21 cellular contexts compared by ENCODE assay signal in the genomic region with DNA sequence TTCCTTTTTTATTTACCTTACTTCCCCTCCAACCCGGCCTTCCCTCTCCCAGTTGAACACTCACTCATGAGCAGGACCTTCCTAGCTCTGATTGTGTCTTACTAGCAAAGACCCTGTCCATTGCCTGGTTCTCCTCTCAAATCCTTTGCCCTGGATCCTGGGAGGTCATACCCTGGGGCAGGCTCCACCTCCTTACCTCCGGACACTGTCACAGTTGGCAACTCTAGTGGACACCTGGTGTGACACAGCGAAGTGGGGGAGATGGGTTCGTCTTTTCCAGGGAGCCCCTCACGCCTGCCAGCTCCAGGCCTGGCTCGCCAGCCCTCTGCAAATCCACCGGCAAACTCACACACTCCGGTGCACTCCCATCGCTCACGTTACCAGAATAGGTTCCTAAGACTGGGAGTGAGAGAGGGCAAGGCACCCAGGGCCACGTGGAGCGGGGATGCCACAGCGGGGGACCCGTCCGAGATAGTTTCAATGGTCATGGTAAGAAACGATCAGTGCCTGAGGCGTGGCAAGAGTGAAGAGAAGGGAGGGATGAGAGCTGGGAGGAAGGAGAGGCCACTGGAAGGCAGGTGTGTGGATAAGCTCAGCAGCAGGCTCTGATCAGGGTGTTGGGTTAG. TPM values are rescaled to one million over a fixed set of nuclear protein-coding genes. Genes with fewer than 3 reads are reported as not detected.
DNase-seq lines count a peak whose midpoint lies in the region; ATAC-seq lines count a peak whose summit lies in the region.
"Had no signal": no experiment of that assay in that cellular context is flagged by ENCODE, and none has a peak within 500 bp of the region (broad histone marks: within the 10 kb centered on the region; RNA-seq: fewer than 3 reads in every experiment).

No MANE protein-coding gene starts in this region.

- H2AK5ac ChIP-seq in mesenchymal stem cell (ENCODE audit: low read length, severe bottlenecking) = no peak overlapping the region

- no peaks in the 10 kb centered on the region for H3K9me3 Mint-ChIP-seq in activated T-cell treated with anti-CD3 and anti-CD28 coated beads, Interleukin-2, amount 50 U/mL, for 72 hours
- no peaks in the 10 kb centered on the region for H3K9me3 Mint-ChIP-seq in stimulated activated naive CD8-positive, alpha-beta T cell treated with anti-CD3 and anti-CD28 coated beads, Interleukin-15, amount 100 ng/mL, for 72 hours
- H3K9me3 Mint-ChIP-seq: activated CD8-positive, alpha-beta T cell treated with anti-CD3 and anti-CD28 coated beads for 36 hours had no signal

- no peak overlapping the region for H2BK15ac ChIP-seq in mesenchymal stem cell (ENCODE audit: low read depth, poor library complexity, severe bottlenecking)

- H2BK5ac ChIP-seq in mesenchymal stem cell (ENCODE audit: low read depth, low read length, poor library complexity, severe bottlenecking) = no peak overlapping the region

- H2BK120ac ChIP-seq in mesenchymal stem cell (ENCODE audit: low read depth, low read length) = no peak overlapping the region

- H3K36me3 Mint-ChIP-seq in activated T-cell treated with anti-CD3 and anti-CD28 coated beads, Interleukin-2, amount 50 U/mL, for 72 hours (ENCODE audit: insufficient read depth in 2 of 2) = no peaks in the 10 kb centered on the region
- H3K36me3 Mint-ChIP-seq: CD14-positive monocyte had no signal

- no peaks in the 10 kb centered on the region for H3K9me3 ChIP-seq in mesenchymal stem cell (ENCODE audit: control insufficient read depth, low read length)
- H3K9me3 ChIP-seq: A549, MG63 had no signal

- no peak overlapping the region for H3K23ac ChIP-seq in mesenchymal stem cell (ENCODE audit: low read length in 2 of 2)

- H3K27me3 ChIP-seq in mesenchymal stem cell (ENCODE audit: control insufficient read depth in 1 of 2, insufficient read depth in 1 of 2, low read length in 2 of 2) = peaks cover 31 to 36% of the 10 kb centered on the region in 2 experiments
- H3K27me3 ChIP-seq: MG63 had no signal

- 93% methylated on average over 17 of the region's 17 CpGs for WGBS in mesenchymal stem cell

- H2AFZ ChIP-seq in mesenchymal stem cell (ENCODE audit: low read depth, low read length) = no peak overlapping the region

- peaks cover 32% of the 10 kb centered on the region for H3K27me3 Mint-ChIP-seq in activated T-cell treated with anti-CD3 and anti-CD28 coated beads, Interleukin-2, amount 50 U/mL, for 72 hours (ENCODE audit: low read depth)
- H3K27me3 Mint-ChIP-seq in stimulated activated naive CD8-positive, alpha-beta T cell treated with anti-CD3 and anti-CD28 coated beads, Interleukin-15, amount 100 ng/mL, for 72 hours = peaks cover 29% of the 10 kb centered on the region

- peak overlapping the region; percentile 9 for H3K27ac Mint-ChIP-seq in activated T-cell treated with anti-CD3 and anti-CD28 coated beads, Interleukin-2, amount 50 U/mL, for 72 hours
- no peak overlapping the region for H3K27ac Mint-ChIP-seq in stimulated activated naive CD8-positive, alpha-beta T cell treated with anti-CD3 and anti-CD28 coated beads, Interleukin-15, amount 100 ng/mL, for 72 hours
- H3K27ac Mint-ChIP-seq: activated CD8-positive, alpha-beta T cell treated with anti-CD3 and anti-CD28 coated beads for 36 hours had no signal

- DNase-seq in activated T-cell treated with anti-CD3 and anti-CD28 coated beads, Interleukin-2, amount 50 U/mL, for 72 hours = no peak
- no peak for DNase-seq in activated T-cell treated with anti-CD3 and anti-CD28 coated beads, Interleukin-2, amount 50 U/mL, for 48 hours
- no peak for DNase-seq in mesenchymal stem cell
- no peak for DNase-seq in stimulated activated naive CD8-positive, alpha-beta T cell treated with anti-CD3 and anti-CD28 coated beads, Interleukin-15, amount 100 ng/mL, for 72 hours
- DNase-seq in NCI-H1417 (lab: John Stamatoyannopoulos, UW) = no peak
- no peak for DNase-seq in stimulated activated CD4-positive, alpha-beta T cell treated with anti-CD3 and anti-CD28 coated beads, Interleukin-2, amount 100 ng/mL, for 24 hours
- DNase-seq in NCI-H1417 treated with DMSO at 0.1 percent for 48 hours (lab: John Stamatoyannopoulos, UW) = no peak
- DNase-seq: activated CD8-positive, alpha-beta T cell treated with anti-CD3 and anti-CD28 coated beads for 36 hours; cerebellar nuclear complex; DMS79; GOT3; MG63; NCI-H1694 treated with DMSO at 0.1 percent for 48 hours; NCI-H446; trophoblast cell had no signal

- H3K4ac ChIP-seq in mesenchymal stem cell (ENCODE audit: low read depth in 1 of 2, low read length in 2 of 2) = no peak overlapping the region

- no peak overlapping the region for H3K18ac ChIP-seq in mesenchymal stem cell (ENCODE audit: low read depth in 1 of 2, low read length in 2 of 2)

- H3K4me2 ChIP-seq in mesenchymal stem cell (ENCODE audit: low read length, poor library complexity, severe bottlenecking) = no peak overlapping the region
- H3K4me2 ChIP-seq: A549 had no signal

- H3K4me3 Mint-ChIP-seq in activated T-cell treated with anti-CD3 and anti-CD28 coated beads, Interleukin-2, amount 50 U/mL, for 72 hours = peak overlapping the region; percentile 20 to 60
- H3K4me3 Mint-ChIP-seq in stimulated activated naive CD8-positive, alpha-beta T cell treated with anti-CD3 and anti-CD28 coated beads, Interleukin-15, amount 100 ng/mL, for 72 hours = peak overlapping the region; percentile 0 to 70

- no peaks in the 10 kb centered on the region for H3K79me1 ChIP-seq in mesenchymal stem cell (replicated peaks; ENCODE audit: low read length, poor library complexity, severe bottlenecking)

- no peaks in the 10 kb centered on the region for H3K36me3 ChIP-seq in mesenchymal stem cell (ENCODE audit: control insufficient read depth in 1 of 2, insufficient read depth in 2 of 2, low read depth in 1 of 2, low read length in 2 of 2)
- H3K36me3 ChIP-seq: MG63 had no signal

- H3K4me1 ChIP-seq in mesenchymal stem cell (ENCODE audit: control insufficient read depth, insufficient read depth, low read depth, low read length) = peaks cover 9% of the 10 kb centered on the region
- H3K4me1 ChIP-seq: A549 had no signal

- peak overlapping the region in 1 of 2 experiments; percentile 45 for H2BK12ac ChIP-seq in mesenchymal stem cell (ENCODE audit: low read length in 2 of 2)

- no peak overlapping the region for H4K8ac ChIP-seq in mesenchymal stem cell (ENCODE audit: low read length)

- H3K9ac ChIP-seq in mesenchymal stem cell (ENCODE audit: low read length) = peak overlapping the region; percentile 88

- H3K14ac ChIP-seq in mesenchymal stem cell (ENCODE audit: low read length in 2 of 2) = no peak overlapping the region

- H3K4me3 ChIP-seq in mesenchymal stem cell (ENCODE audit: insufficient read depth in 1 of 2, low read depth in 1 of 2, low read length in 2 of 2) = no peak overlapping the region
- H3K4me3 ChIP-seq: A549, MG63 had no signal

- H3K27ac ChIP-seq in angular gyrus (ENCODE audit: low read depth, low read length) (peak overlapping the region; percentile 81), mesenchymal stem cell (ENCODE audit: low read length, poor library complexity, severe bottlenecking) (no peak overlapping the region)
- H3K27ac ChIP-seq: A549, RWPE1 had no signal

- H4K91ac ChIP-seq in mesenchymal stem cell (ENCODE audit: low read length) = no peak overlapping the region

- peaks cover 12% of the 10 kb centered on the region for H3K4me1 Mint-ChIP-seq in activated T-cell treated with anti-CD3 and anti-CD28 coated beads, Interleukin-2, amount 50 U/mL, for 72 hours (ENCODE audit: low read depth)
- peaks cover 19% of the 10 kb centered on the region for H3K4me1 Mint-ChIP-seq in stimulated activated naive CD8-positive, alpha-beta T cell treated with anti-CD3 and anti-CD28 coated beads, Interleukin-15, amount 100 ng/mL, for 72 hours

- no peak for ATAC-seq in activated T-cell treated with anti-CD3 and anti-CD28 coated beads, Interleukin-2, amount 50 U/mL, for 72 hours (replicated peaks in 1 of 2)
- ATAC-seq in stimulated activated naive CD8-positive, alpha-beta T cell treated with anti-CD3 and anti-CD28 coated beads, Interleukin-15, amount 100 ng/mL, for 72 hours = no peak
- ATAC-seq: activated CD8-positive, alpha-beta T cell treated with anti-CD3 and anti-CD28 coated beads for 36 hours had no signal

RNA-seq across cellular contexts. Expression of gene TMEM72, which starts 30.9 kb away (rescaled TPM):
- not detected for total RNA-seq in activated T-cell treated with anti-CD3 and anti-CD28 coated beads, Interleukin-2, amount 50 U/mL, for 72 hours
- polyA plus RNA-seq in mesenchymal stem cell (2013, experiment 1 of 2) = 0.23 TPM
- 0.11 TPM for polyA plus RNA-seq in mesenchymal stem cell (2013, experiment 2 of 2)
- total RNA-seq: activated CD8-positive, alpha-beta T cell treated with anti-CD3 and anti-CD28 coated beads for 36 hours; kidney epithelial cell; mesenteric fat pad had no signal
- polyA plus RNA-seq: A549, CD14-positive monocyte had no signal
